In the genomic region with DNA sequence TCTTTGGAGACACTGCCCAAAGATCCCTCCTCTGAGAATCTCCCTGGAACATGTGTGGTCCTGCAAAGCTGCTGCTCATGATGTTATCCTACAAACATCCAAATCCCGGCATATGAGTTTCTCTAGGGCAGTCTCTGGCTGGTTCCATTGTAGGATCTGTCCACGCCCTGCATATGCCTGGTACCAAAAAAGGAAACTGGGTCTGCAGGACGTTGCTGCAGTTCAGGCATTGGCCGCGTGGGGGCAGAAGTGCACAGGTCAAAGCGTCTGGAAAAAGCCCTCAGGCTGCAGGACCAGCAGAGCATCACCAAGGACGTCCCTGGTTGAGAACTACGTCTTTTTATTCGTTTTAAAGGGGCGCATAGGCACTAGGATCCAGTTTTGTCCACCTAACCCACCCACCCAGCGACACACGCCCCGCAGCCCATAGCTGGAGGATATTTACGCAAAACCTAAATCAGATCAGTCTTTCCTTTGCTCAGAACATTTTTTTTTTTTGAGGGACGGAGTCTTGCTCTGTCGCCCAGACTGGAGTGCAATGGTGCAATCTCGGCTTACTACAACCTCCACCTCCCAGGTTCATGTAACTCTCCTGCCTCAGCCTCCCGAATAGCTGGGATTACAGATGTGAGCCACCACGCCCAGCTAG, we compare ENCODE assay signal across 8 cellular contexts. TPM values are rescaled to one million over a fixed set of nuclear protein-coding genes. Genes with fewer than 3 reads are reported as not detected.
A peak's percentile ranks its signal among the peaks of the same experiment; 100 is the strongest.
DNase-seq lines count a peak whose midpoint lies in the region; ATAC-seq and TF ChIP-seq lines count a peak whose summit lies in the region.

No MANE protein-coding gene starts in this region.

- H3K9me3 Mint-ChIP-seq in nephron, result no peaks in the 10 kb centered on the region
- no peaks in the 10 kb centered on the region for H3K9me3 Mint-ChIP-seq in stimulated activated naive B cell treated with anti-CD40 and anti-IgM and Interleukin-4, amounts not matched to agents 10 μg/mL and 1 μg/mL and 100 μg/mL, for 72 hours

- CTCF ChIA-PET in RWPE1 (lab: Yijun Ruan, JAX), result interaction anchor here (0.6 to 1.1 kb wide), 5 partner anchors 10 to 268 kb away, joined by 3 to 6 read pairs (median 4); a partner anchor contains a TSS

- H3K27ac ChIP-seq in MM.1S (ENCODE audit: low read length) (no peak overlapping the region), RWPE1 (no peak overlapping the region)

- H3K27me3 Mint-ChIP-seq in nephron (ENCODE audit: low read depth), result no peaks in the 10 kb centered on the region
- no peaks in the 10 kb centered on the region for H3K27me3 Mint-ChIP-seq in stimulated activated naive B cell treated with anti-CD40 and anti-IgM and Interleukin-4, amounts not matched to agents 10 μg/mL and 1 μg/mL and 100 μg/mL, for 72 hours

- H3K4me2 ChIP-seq in MM.1S (ENCODE audit: low read depth, low read length), result peak overlapping the region; percentile 18; the same call in 1 of the 2 replicates

- H3K9ac ChIP-seq in MM.1S (ENCODE audit: low read length), result no peak overlapping the region

- H3K79me2 ChIP-seq in MM.1S (ENCODE audit: low read length), result no peaks in the 10 kb centered on the region

- no peak overlapping the region; the same call in 1 of the 2 replicates for H2AFZ ChIP-seq in MM.1S (ENCODE audit: low read length)

- H3K36me3 Mint-ChIP-seq in nephron (ENCODE audit: low read depth), result no peaks in the 10 kb centered on the region
- no peaks in the 10 kb centered on the region for H3K36me3 Mint-ChIP-seq in stimulated activated naive B cell treated with anti-CD40 and anti-IgM and Interleukin-4, amounts not matched to agents 10 μg/mL and 1 μg/mL and 100 μg/mL, for 72 hours

- no peaks in the 10 kb centered on the region for H3K36me3 ChIP-seq in MM.1S (replicated peaks; ENCODE audit: insufficient read depth, low read length)

- TF ChIP-seq CTCF in MM.1S (IDR thresholded peaks at IDR 0.05; ENCODE audit: low read length), result peak; percentile 97
- TF ChIP-seq CTCF in RWPE1 (conservative IDR thresholded peaks at IDR 0.05; ENCODE audit: low read depth), result peak; percentile 83
- peak; percentile 97 for TF ChIP-seq CTCF in fibroblast of mammary gland (conservative IDR thresholded peaks at IDR 0.05; ENCODE audit: control insufficient read depth, insufficient read depth, low read depth, low read length)
- peak; percentile 89 to 92 (median 91) for TF ChIP-seq CTCF in nephron (IDR thresholded peaks at IDR 0.05; ENCODE audit: unreplicated experiment in 3 of 3)

- H3K9me2 ChIP-seq in MM.1S (replicated peaks; ENCODE audit: insufficient read depth, low read length), result no peaks in the 10 kb centered on the region

- H3F3A ChIP-seq in MM.1S (ENCODE audit: insufficient read depth, low read length), result no peaks in the 10 kb centered on the region

- H4K20me1 ChIP-seq in MM.1S (ENCODE audit: insufficient read depth, low read length), result no peaks in the 10 kb centered on the region

- POLR2A ChIA-PET in RWPE1 (lab: Yijun Ruan, JAX; ENCODE audit: low non-redundant PET), result no interaction called here

- H3K4me3 Mint-ChIP-seq in nephron, result no peak overlapping the region
- peak overlapping the region; percentile 32 to 53 for H3K4me3 Mint-ChIP-seq in stimulated activated naive B cell treated with anti-CD40 and anti-IgM and Interleukin-4, amounts not matched to agents 10 μg/mL and 1 μg/mL and 100 μg/mL, for 72 hours

- ATAC-seq in stimulated activated naive B cell treated with anti-CD40 and anti-IgM and Interleukin-4, amounts not matched to agents 10 μg/mL and 1 μg/mL and 100 μg/mL, for 72 hours (replicated peaks), result peak; percentile 92 to 97
- ATAC-seq in GM18909 (IDR thresholded peaks at IDR 0.05; ENCODE audit: poor library complexity, unreplicated experiment), result no peak

- no peaks in the 10 kb centered on the region for H3K27me3 ChIP-seq in MM.1S (replicated peaks; ENCODE audit: insufficient read depth, low read length)

- no peaks in the 10 kb centered on the region for H3K4me1 ChIP-seq in MM.1S (ENCODE audit: low read length)

- H3K4me1 Mint-ChIP-seq in nephron, result no peaks in the 10 kb centered on the region
- peaks cover 4 to 8% of the 10 kb centered on the region in 2 donors for H3K4me1 Mint-ChIP-seq in stimulated activated naive B cell treated with anti-CD40 and anti-IgM and Interleukin-4, amounts not matched to agents 10 μg/mL and 1 μg/mL and 100 μg/mL, for 72 hours

- H3K4me3 ChIP-seq in MM.1S (ENCODE audit: low read length) (no peak overlapping the region), fibroblast of mammary gland (ENCODE audit: control insufficient read depth, low read depth, low read length) (no peak overlapping the region)

- no peaks in the 10 kb centered on the region for H3K9me3 ChIP-seq in MM.1S (replicated peaks; ENCODE audit: insufficient read depth, low read length)

- H3K27ac Mint-ChIP-seq in nephron, result no peak overlapping the region
- H3K27ac Mint-ChIP-seq in stimulated activated naive B cell treated with anti-CD40 and anti-IgM and Interleukin-4, amounts not matched to agents 10 μg/mL and 1 μg/mL and 100 μg/mL, for 72 hours, result peak overlapping the region; percentile 34

- DNase-seq in Daoy (ENCODE audit: low read depth) (peak; percentile 88), MM.1S (peak; percentile 87), RWPE1 (ENCODE audit: low spot score) (peak; percentile 77), activated T-helper 1 cell treated with Interleukin-2 at 50 U/mL for 16 hours (ENCODE audit: low read depth) (peak; percentile 81), fibroblast of mammary gland (ENCODE audit: low read depth) (peak; percentile 86)
- DNase-seq in stimulated activated naive B cell treated with anti-CD40 and anti-IgM and Interleukin-4, amounts not matched to agents 10 μg/mL and 1 μg/mL and 100 μg/mL, for 72 hours, result peak; percentile 84

RNA-seq across cellular contexts. Expression of a gene that starts 12.9 kb away (rescaled TPM):
- 3.1 and 6.5 TPM in 2 replicates for total RNA-seq in Daoy (2014; rRNA removed; shearing (Covaris generic))

RNA-seq across cellular contexts. Expression of a gene that starts 46.5 kb away (rescaled TPM):
- total RNA-seq in Daoy (2014; rRNA removed; shearing (Covaris generic)), result 3.5 and 4.5 TPM in 2 replicates

RNA-seq across cellular contexts. Expression of a gene that starts 46.6 kb away (rescaled TPM):
- 9.0 and 11.9 TPM in 2 replicates for total RNA-seq in Daoy (2014; rRNA removed; shearing (Covaris generic))

Comparison
In these comparisons a context has a peak if more than half of its experiments do, and no peak if none do; other contexts are left out.
1. H3K4me3 Mint-ChIP-seq: peak in stimulated activated naive B cell treated with anti-CD40 and anti-IgM and Interleukin-4, amounts not matched to agents 10 μg/mL and 1 μg/mL and 100 μg/mL, for 72 hours (2 of 2); none in nephron (0 of 3).
2. Peak in every context shown above with its lines, with median percentiles within 50 percentile points of each other: DNase-seq and CTCF ChIP-seq.